ENCODE assay signal across 11 cellular contexts in genomic region chr12:78887008-78887407, GRCh38. TPM values are rescaled to one million over a fixed set of nuclear protein-coding genes. Genes with fewer than 3 reads are reported as not detected.
DNase-seq lines count a peak whose midpoint lies in the region; ATAC-seq and TF ChIP-seq lines count a peak whose summit lies in the region.
"Had no signal": no experiment of that assay in that cellular context is flagged by ENCODE, and none has a peak within 500 bp of the region (broad histone marks: within the 10 kb centered on the region; RNA-seq: fewer than 3 reads in every experiment).

No MANE protein-coding gene starts in this region.

- peak overlapping the region; percentile 57 for H3K4me3 ChIP-seq in GM23248
- H3K4me3 ChIP-seq in PC-9: no peak overlapping the region
- H3K4me3 ChIP-seq in H7 (ENCODE audit: insufficient read depth, low read depth, low read length): no peak overlapping the region
- H3K4me3 ChIP-seq: ovary, thoracic aorta had no signal

- H3K9ac ChIP-seq in GM23248: peak overlapping the region; percentile 68

- H3K4me1 ChIP-seq in GM23248 (ENCODE audit: insufficient read depth): peaks cover 19% of the 10 kb centered on the region
- H3K4me1 ChIP-seq in PC-9 (replicated peaks; ENCODE audit: insufficient read depth): no peaks in the 10 kb centered on the region; the same call in 1 of the 2 replicates

- CTCF ChIA-PET in PC-9 (lab: Charles Lee): no interaction called here

- no peaks in the 10 kb centered on the region for H3K9me3 ChIP-seq in GM23248 (ENCODE audit: low read depth)
- peaks cover 3% of the 10 kb centered on the region; the same call in 1 of the 2 replicates for H3K9me3 ChIP-seq in PC-9 (ENCODE audit: insufficient read depth, low read depth)
- H3K9me3 ChIP-seq: ovary, thoracic aorta had no signal

- H3K27me3 ChIP-seq in GM23248 (replicated peaks; ENCODE audit: insufficient read depth): no peaks in the 10 kb centered on the region
- H3K27me3 ChIP-seq in PC-9 (ENCODE audit: insufficient read depth, low read depth): no peaks in the 10 kb centered on the region
- no peaks in the 10 kb centered on the region for H3K27me3 ChIP-seq in H7 (ENCODE audit: control insufficient read depth, insufficient read depth, low read length)
- H3K27me3 ChIP-seq: ovary had no signal

- H3K79me2 ChIP-seq in GM23248 (ENCODE audit: insufficient read depth) (no peaks in the 10 kb centered on the region), PC-9 (ENCODE audit: low read depth) (no peaks in the 10 kb centered on the region)

- in situ Hi-C loops in GM23248 (cut with MboI): no loop called here

- no peaks in the 10 kb centered on the region for H3K9me2 ChIP-seq in GM23248 (ENCODE audit: insufficient read depth)
- no peaks in the 10 kb centered on the region for H3K9me2 ChIP-seq in PC-9 (ENCODE audit: insufficient read depth)

- H2AFZ ChIP-seq in GM23248 (peak overlapping the region; percentile 77), PC-9 (peak overlapping the region; percentile 63)

- H3K36me3 ChIP-seq in GM23248 (ENCODE audit: low read depth): no peaks in the 10 kb centered on the region
- H3K36me3 ChIP-seq in PC-9 (ENCODE audit: low read depth): no peaks in the 10 kb centered on the region
- no peaks in the 10 kb centered on the region for H3K36me3 ChIP-seq in H7 (replicated peaks; ENCODE audit: control insufficient read depth, insufficient read depth, low read length)
- H3K36me3 ChIP-seq: ovary, thoracic aorta had no signal

- no TSS peak for BruUV-seq in PC-9 (replicated peaks; lab: Mats Ljungman, UMichigan)

- no peak for ATAC-seq in HG02759 (IDR thresholded peaks at IDR 0.05; ENCODE audit: unreplicated experiment)

- POLR2A ChIA-PET in PC-9 (lab: Charles Lee; ENCODE audit: unreplicated experiment): no interaction called here

- H3K4me2 ChIP-seq in GM23248 (ENCODE audit: unreplicated experiment): peak overlapping the region; percentile 82
- H3K4me2 ChIP-seq in PC-9: peak overlapping the region; percentile 30; the same call in 1 of the 2 replicates

- H4K20me1 ChIP-seq in GM23248 (ENCODE audit: insufficient read depth) (no peaks in the 10 kb centered on the region), PC-9 (ENCODE audit: insufficient read depth) (no peaks in the 10 kb centered on the region)

- 6 to 10% methylated on average over 6 of the region's 6 CpGs for WGBS in GM23248 (ENCODE audit: low coverage in 1 of 2, low lambda C conversion rate in 2 of 2, missing lambda C conversion rate in 2 of 2), 2 experiments

- no peak for TF ChIP-seq CTCF in PC-9 (conservative IDR thresholded peaks at IDR 0.05)

- intact Hi-C loops in PC-9 (cut with micrococcal nuclease; ENCODE audit: unreplicated experiment): no loop called here

- DNase-seq in GM23248 (peak; percentile 93), PC-9 (peak in 1 of 2 experiments; percentile 5), dedifferentiated amniotic fluid mesenchymal stem cell (ENCODE audit: extremely low spot score) (peak; percentile 66), renal cortical epithelial cell (ENCODE audit: low read depth) (peak; percentile 16), GF-D8 (lab: John Stamatoyannopoulos, UW) (no peak), H7 (no peak), NCI-H82 treated with DMSO at 0.1 percent for 48 hours (lab: John Stamatoyannopoulos, UW; ENCODE audit: unreplicated experiment) (no peak)
- DNase-seq: NCI-H774, ovary had no signal

- H3F3A ChIP-seq in GM23248 (ENCODE audit: insufficient read depth) (0 out of 2 replicates have a peak, but pooled peaks cover 5% of the 10 kb centered on the region), PC-9 (ENCODE audit: insufficient read depth, low read depth) (no peaks in the 10 kb centered on the region)

- peak overlapping the region; percentile 83 for H3K27ac ChIP-seq in GM23248
- peak overlapping the region; percentile 67 for H3K27ac ChIP-seq in PC-9
- H3K27ac ChIP-seq: ovary, thoracic aorta had no signal

RNA-seq across cellular contexts. Expression of gene SYT1, which starts 22.4 kb away (rescaled TPM):
- total RNA-seq in GM23248 (2014; rRNA removed; shearing (Covaris generic)): 2.4 and 3.0 TPM in 2 replicates
- 1.7 and 2.3 TPM in 2 replicates for polyA plus RNA-seq in GM23248 (2016; fragmentation: Nextera tagmentation; extraction: Ambion mirVana)
- 1.2 and 1.5 TPM in 2 replicates for total RNA-seq in PC-9 (2021)
- total RNA-seq in renal cortical epithelial cell: 1.0 and 1.1 TPM in 2 replicates
- 11.7 and 16.9 TPM in 2 replicates for total RNA-seq in H7 (2014; rRNA removed; shearing (Covaris generic))

Comparison
In these comparisons a context has a peak if more than half of its experiments do, and no peak if none do; other contexts are left out.
1. DNase-seq: peak in GM23248 (single experiment), dedifferentiated amniotic fluid mesenchymal stem cell (single experiment) and renal cortical epithelial cell (single experiment); none in GF-D8 (single experiment), H7 (single experiment) and NCI-H82 treated with DMSO at 0.1 percent for 48 hours (single experiment).